In the genomic region with DNA sequence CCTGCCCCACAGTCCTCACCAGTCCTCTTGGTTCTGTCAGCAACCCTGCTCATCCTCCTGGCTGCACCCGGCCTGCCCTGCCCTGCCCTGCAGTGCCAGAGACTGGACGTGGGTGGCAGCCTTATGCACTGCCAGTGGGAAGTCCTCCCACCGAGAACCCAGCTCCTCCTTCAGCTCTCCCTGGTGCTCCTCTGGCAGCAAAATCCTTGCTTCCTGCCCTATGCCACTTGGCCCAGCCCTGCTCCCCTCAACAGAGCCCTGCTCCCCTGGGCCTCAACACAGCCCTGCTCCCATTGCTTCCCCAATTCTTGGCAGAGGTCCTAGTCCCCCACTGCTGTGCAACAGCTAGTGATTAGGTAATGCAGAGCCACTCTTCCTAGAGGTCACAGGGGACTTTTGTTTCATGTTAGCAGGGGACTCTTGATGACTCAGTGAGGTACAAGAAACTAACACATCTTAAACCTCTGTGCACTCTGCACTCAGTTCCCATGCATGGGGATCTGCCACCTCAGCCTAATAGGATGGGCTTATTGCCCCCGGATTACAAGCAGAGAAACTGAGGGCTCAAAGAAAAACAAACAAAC, we compare ENCODE assay signal across 10 cellular contexts. TPM values are rescaled to one million over a fixed set of nuclear protein-coding genes. Genes with fewer than 3 reads are reported as not detected.
DNase-seq lines count a peak whose midpoint lies in the region; ATAC-seq and TF ChIP-seq lines count a peak whose summit lies in the region.
"Had no signal": no experiment of that assay in that cellular context is flagged by ENCODE, and none has a peak within 500 bp of the region (broad histone marks: within the 10 kb centered on the region; RNA-seq: fewer than 3 reads in every experiment).

No MANE protein-coding gene starts in this region.

- no peaks in the 10 kb centered on the region for H3K4me1 ChIP-seq in aorta (ENCODE audit: control insufficient read depth in 1 of 2, insufficient read depth in 2 of 2, low read length in 2 of 2)
- no peaks in the 10 kb centered on the region for H3K4me1 ChIP-seq in body of pancreas

- TF ChIP-seq CTCF in body of pancreas (IDR thresholded peaks at IDR 0.05) (no peak), glutamatergic neuron (IDR thresholded peaks at IDR 0.05; ENCODE audit: partially characterized antibody, unreplicated experiment) (no peak)

- no peaks in the 10 kb centered on the region for H3K27me3 Mint-ChIP-seq in activated naive CD4-positive, alpha-beta T cell treated with anti-CD3 and anti-CD28 coated beads, Interleukin-2, amount 10 ng/mL, durations not matched to agents 7 days and 5 days
- H3K27me3 Mint-ChIP-seq in glutamatergic neuron (ENCODE audit: unreplicated experiment), result peaks cover 4% of the 10 kb centered on the region

- H3K4me1 Mint-ChIP-seq in activated naive CD4-positive, alpha-beta T cell treated with anti-CD3 and anti-CD28 coated beads, Interleukin-2, amount 10 ng/mL, durations not matched to agents 7 days and 5 days, result peaks cover 8% of the 10 kb centered on the region
- no peaks in the 10 kb centered on the region for H3K4me1 Mint-ChIP-seq in glutamatergic neuron (ENCODE audit: low read depth, unreplicated experiment)

- no peaks in the 10 kb centered on the region for H3K9me3 ChIP-seq in aorta (ENCODE audit: control insufficient read depth, low read length)
- H3K9me3 ChIP-seq in body of pancreas, result no peaks in the 10 kb centered on the region

- TF ChIP-seq POLR2A in body of pancreas (IDR thresholded peaks at IDR 0.05), result no peak

- H3K4me3 ChIP-seq in aorta (ENCODE audit: low read length in 2 of 2) (no peak overlapping the region), body of pancreas (no peak overlapping the region)

- 73 to 77% methylated on average over 4 of the region's 4 CpGs for WGBS in aorta, 2 donors
- 70 to 85% methylated on average over 2 to 4 of the region's 4 CpGs for WGBS in body of pancreas, 2 donors

- no peak overlapping the region for H3K27ac ChIP-seq in aorta (ENCODE audit: low read depth in 1 of 2, low read length in 2 of 2)
- no peak overlapping the region for H3K27ac ChIP-seq in body of pancreas
- H3K27ac ChIP-seq: C4-2B had no signal

- DNase-seq in activated naive CD4-positive, alpha-beta T cell treated with anti-CD3 and anti-CD28 coated beads, Interleukin-2, amount 50 U/mL, for 72 hours (ENCODE audit: low spot score in 2 of 2), result no peak
- no peak for DNase-seq in activated naive CD4-positive, alpha-beta T cell treated with anti-CD3 and anti-CD28 coated beads, Interleukin-2, amount 10 ng/mL, durations not matched to agents 7 days and 5 days
- peak; percentile 74 for DNase-seq in SKM-1 (lab: John Stamatoyannopoulos, UW; ENCODE audit: unreplicated experiment)
- no peak for DNase-seq in aorta
- DNase-seq in stimulated activated CD4-positive, alpha-beta T cell treated with anti-CD3 and anti-CD28 coated beads, Interleukin-4, amount 100 ng/mL, for 4 hours, result no peak
- DNase-seq in body of pancreas, result no peak
- DNase-seq in glutamatergic neuron, result no peak
- DNase-seq: NCI-H748 treated with DMSO at 0.1 percent for 48 hours had no signal

- H3K27me3 ChIP-seq in aorta (ENCODE audit: control insufficient read depth in 1 of 2, insufficient read depth in 2 of 2, low read length in 1 of 2), result no peaks in the 10 kb centered on the region
- H3K27me3 ChIP-seq in body of pancreas, result no peaks in the 10 kb centered on the region

- peak overlapping the region; percentile 42 to 82 for H3K27ac Mint-ChIP-seq in activated naive CD4-positive, alpha-beta T cell treated with anti-CD3 and anti-CD28 coated beads, Interleukin-2, amount 50 U/mL, for 72 hours
- H3K27ac Mint-ChIP-seq in activated naive CD4-positive, alpha-beta T cell treated with anti-CD3 and anti-CD28 coated beads, Interleukin-2, amount 10 ng/mL, durations not matched to agents 7 days and 5 days, result no peak overlapping the region
- H3K27ac Mint-ChIP-seq in glutamatergic neuron (ENCODE audit: unreplicated experiment), result no peak overlapping the region

- H3K36me3 Mint-ChIP-seq in activated naive CD4-positive, alpha-beta T cell treated with anti-CD3 and anti-CD28 coated beads, Interleukin-2, amount 50 U/mL, for 72 hours, result no peaks in the 10 kb centered on the region
- no peaks in the 10 kb centered on the region for H3K36me3 Mint-ChIP-seq in activated naive CD4-positive, alpha-beta T cell treated with anti-CD3 and anti-CD28 coated beads, Interleukin-2, amount 10 ng/mL, durations not matched to agents 7 days and 5 days
- no peaks in the 10 kb centered on the region for H3K36me3 Mint-ChIP-seq in glutamatergic neuron (ENCODE audit: unreplicated experiment)

- H3K4me3 Mint-ChIP-seq in activated naive CD4-positive, alpha-beta T cell treated with anti-CD3 and anti-CD28 coated beads, Interleukin-2, amount 10 ng/mL, durations not matched to agents 7 days and 5 days, result no peak overlapping the region
- no peak overlapping the region for H3K4me3 Mint-ChIP-seq in glutamatergic neuron (ENCODE audit: unreplicated experiment)

- intact Hi-C loops in aorta (cut with DNase I) (no loop called here), body of pancreas (cut with DNase I) (no loop called here)

- ATAC-seq in activated naive CD4-positive, alpha-beta T cell treated with anti-CD3 and anti-CD28 coated beads, Interleukin-2, amount 50 U/mL, for 72 hours, result peak; percentile 95 to 96
- ATAC-seq in HG03045 (IDR thresholded peaks at IDR 0.05; ENCODE audit: unreplicated experiment), result peak; percentile 79
- peak; percentile 19 for ATAC-seq in aorta (ENCODE audit: low FRiP score)
- no peak for ATAC-seq in body of pancreas

- H3K36me3 ChIP-seq in aorta (ENCODE audit: control insufficient read depth in 1 of 2, insufficient read depth in 2 of 2, low read length in 1 of 2), result no peaks in the 10 kb centered on the region
- H3K36me3 ChIP-seq in body of pancreas (replicated peaks in 1 of 2; ENCODE audit: insufficient read depth in 1 of 2, low read depth in 2 of 2), result no peaks in the 10 kb centered on the region

- H3K9me3 Mint-ChIP-seq in activated naive CD4-positive, alpha-beta T cell treated with anti-CD3 and anti-CD28 coated beads, Interleukin-2, amount 50 U/mL, for 72 hours, result no peaks in the 10 kb centered on the region
- H3K9me3 Mint-ChIP-seq in activated naive CD4-positive, alpha-beta T cell treated with anti-CD3 and anti-CD28 coated beads, Interleukin-2, amount 10 ng/mL, durations not matched to agents 7 days and 5 days, result no peaks in the 10 kb centered on the region
- H3K9me3 Mint-ChIP-seq in glutamatergic neuron (ENCODE audit: unreplicated experiment), result no peaks in the 10 kb centered on the region

- CTCF ChIA-PET in activated naive CD4-positive, alpha-beta T cell treated with anti-CD3 and anti-CD28 coated beads, Interleukin-2, amount 10 ng/mL, durations not matched to agents 7 days and 5 days (lab: Charles Lee), result interaction anchor here (2.4 kb wide), 1 partner anchor 11 kb away, joined by 9 read pairs; no protein-coding TSS in a partner anchor

RNA-seq across cellular contexts. Expression of a gene that starts 58.0 kb away (rescaled TPM):
- under 1 TPM; 0.43 to 0.46 TPM for total RNA-seq in activated naive CD4-positive, alpha-beta T cell treated with anti-CD3 and anti-CD28 coated beads, Interleukin-2, amount 50 U/mL, for 72 hours
- total RNA-seq in aorta, result not detected
- polyA plus RNA-seq in aorta, result not detected
- total RNA-seq in body of pancreas, result not detected
- total RNA-seq in glutamatergic neuron (ENCODE audit: unreplicated experiment), result not detected

Comparison
In these comparisons a context has a peak if more than half of its experiments do, and no peak if none do; other contexts are left out.
1. H3K27ac Mint-ChIP-seq: peak in activated naive CD4-positive, alpha-beta T cell treated with anti-CD3 and anti-CD28 coated beads, Interleukin-2, amount 50 U/mL, for 72 hours (2 of 2); none in activated naive CD4-positive, alpha-beta T cell treated with anti-CD3 and anti-CD28 coated beads, Interleukin-2, amount 10 ng/mL, durations not matched to agents 7 days and 5 days (single experiment) and glutamatergic neuron (single experiment).